9 cellular contexts compared by ENCODE assay signal in the genomic region with DNA sequence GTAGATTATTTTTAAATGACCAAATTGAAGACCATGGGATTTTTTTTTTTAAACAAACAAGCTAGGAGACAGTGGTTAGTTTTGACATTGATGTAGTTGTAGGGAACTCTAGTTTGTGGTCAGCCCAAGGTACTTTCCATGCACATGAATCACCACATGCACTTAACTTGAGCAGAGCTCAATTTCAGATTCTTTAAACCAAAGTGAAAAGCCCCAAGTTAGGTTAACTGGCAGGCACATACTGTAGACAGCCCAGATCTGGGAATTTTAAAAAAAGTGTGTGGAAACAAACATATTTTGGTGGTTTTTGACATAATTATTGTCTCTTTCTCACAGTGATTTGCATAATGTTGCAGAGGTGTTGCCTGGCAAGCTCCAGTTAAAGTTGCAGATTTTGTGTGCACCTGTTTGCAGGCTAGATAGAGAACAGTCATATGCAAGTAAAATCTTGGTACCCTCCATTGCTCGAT.
A peak's percentile ranks its signal among the peaks of the same experiment; 100 is the strongest.
DNase-seq lines count a peak whose midpoint lies in the region; ATAC-seq and TF ChIP-seq lines count a peak whose summit lies in the region.
"Had no signal": no experiment of that assay in that cellular context is flagged by ENCODE, and none has a peak within 500 bp of the region (broad histone marks: within the 10 kb centered on the region; RNA-seq: fewer than 3 reads in every experiment).

No MANE protein-coding gene starts in this region.

- H3K9me3 ChIP-seq in fibroblast of lung (ENCODE audit: control insufficient read depth, insufficient read depth, low read depth, low read length) (no peaks in the 10 kb centered on the region), Caco-2 (peaks cover 20% of the 10 kb centered on the region), upper lobe of left lung (peaks cover 0 to 11% (median 5%) of the 10 kb centered on the region in 4 donors)

- ATAC-seq in GM18511 (IDR thresholded peaks at IDR 0.05; ENCODE audit: unreplicated experiment) (peak; percentile 95), upper lobe of left lung (ENCODE audit: low FRiP score in 2 of 2) (no peak)

- no peak overlapping the region for H3K4me3 Mint-ChIP-seq in Caco-2 (ENCODE audit: unreplicated experiment)

- no peaks in the 10 kb centered on the region for H3K27me3 ChIP-seq in fibroblast of lung (ENCODE audit: control insufficient read depth, insufficient read depth, low read length)
- H3K27me3 ChIP-seq in Caco-2 (replicated peaks; ENCODE audit: control insufficient read depth, insufficient read depth, low read length), result no peaks in the 10 kb centered on the region
- no peaks in the 10 kb centered on the region for H3K27me3 ChIP-seq in upper lobe of left lung

- H3K27me3 Mint-ChIP-seq in Caco-2 (ENCODE audit: insufficient read depth, unreplicated experiment), result no peaks in the 10 kb centered on the region

- H3K4me3 ChIP-seq in fibroblast of lung (replicated peaks in 1 of 4; ENCODE audit: control extremely low read depth in 1 of 4, insufficient read depth in 1 of 4, low read depth in 3 of 4, low read length in 4 of 4) (no peak overlapping the region), Caco-2 (ENCODE audit: low read depth, low read length) (no peak overlapping the region), upper lobe of left lung (no peak overlapping the region)
- H3K4me3 ChIP-seq: lung had no signal

- H3K4me1 Mint-ChIP-seq in Caco-2 (ENCODE audit: low read depth, unreplicated experiment), result peaks cover 17% of the 10 kb centered on the region

- H3K4me1 ChIP-seq in fibroblast of lung (ENCODE audit: control insufficient read depth, extremely low read depth, insufficient read depth, low read length) (no peaks in the 10 kb centered on the region), Caco-2 (peaks cover 22% of the 10 kb centered on the region), upper lobe of left lung (no peaks in the 10 kb centered on the region)

- H3K4me2 ChIP-seq in fibroblast of lung (ENCODE audit: extremely low read depth, insufficient read depth, low read length), result no peak overlapping the region

- TF ChIP-seq POLR2A in upper lobe of left lung (IDR thresholded peaks at IDR 0.05), result no peak

- DNase-seq in H4 (ENCODE audit: low spot score), result peak; percentile 69
- DNase-seq in MV-4-11 (lab: John Stamatoyannopoulos, UW), result peak; percentile 65
- peak; percentile 50 to 95 for DNase-seq in fibroblast of lung (ENCODE audit: low read depth in 2 of 2)
- no peak for DNase-seq in Caco-2
- no peak for DNase-seq in upper lobe of left lung
- no peak for DNase-seq in DMS53 (lab: John Stamatoyannopoulos, UW)
- no peak for DNase-seq in HEK293T (ENCODE audit: extremely low spot score)

- TF ChIP-seq CTCF in fibroblast of lung (conservative IDR thresholded peaks at IDR 0.05 in 1 of 2, IDR thresholded peaks at IDR 0.05 in 1 of 2; ENCODE audit: low read depth in 1 of 2, low read length in 2 of 2) (no peak), Caco-2 (IDR thresholded peaks at IDR 0.05; ENCODE audit: insufficient read depth in 1 of 2, low read depth in 1 of 2, low read length in 1 of 2, severe bottlenecking in 1 of 2, unreplicated experiment in 1 of 2) (no peak), upper lobe of left lung (IDR thresholded peaks at IDR 0.05) (no peak)

- intact Hi-C loops in Caco-2 (cut with micrococcal nuclease; ENCODE audit: unreplicated experiment), result loop anchor here (2.0 kb wide), 1 partner anchor 24 kb away; no protein-coding TSS in a partner anchor

- peaks cover 28% of the 10 kb centered on the region for H3K9me3 Mint-ChIP-seq in Caco-2 (ENCODE audit: unreplicated experiment)

- no peak overlapping the region for H3K9ac ChIP-seq in fibroblast of lung (ENCODE audit: insufficient read depth, low read length)

- H3K36me3 ChIP-seq in fibroblast of lung (ENCODE audit: control insufficient read depth, insufficient read depth, low read length) (no peaks in the 10 kb centered on the region), Caco-2 (ENCODE audit: control insufficient read depth, insufficient read depth, low read length) (no peaks in the 10 kb centered on the region), upper lobe of left lung (no peaks in the 10 kb centered on the region)

- no peak overlapping the region for H2AFZ ChIP-seq in fibroblast of lung (ENCODE audit: low read length)

- no peaks in the 10 kb centered on the region for H4K20me1 ChIP-seq in fibroblast of lung (ENCODE audit: control insufficient read depth, extremely low read depth, insufficient read depth, low read length)

- POLR2A ChIA-PET in Caco-2 (lab: Charles Lee) (no interaction called here), HEK293T (lab: Yijun Ruan, JAX) (interaction anchor here (0.8 kb wide), 1 partner anchor 12 kb away, joined by 3 read pairs; no protein-coding TSS in a partner anchor)

- TF ChIP-seq EP300 in upper lobe of left lung (IDR thresholded peaks at IDR 0.05), result no peak

- WGBS in upper lobe of left lung, 2 donors, result 96 to 97% methylated on average over 1 of the region's 1 CpG

- H3K27ac Mint-ChIP-seq in Caco-2 (ENCODE audit: unreplicated experiment), result no peak overlapping the region

- CTCF ChIA-PET in Caco-2 (lab: Charles Lee), result interaction anchor here (1.0 kb wide), 1 partner anchor 24 kb away, joined by 4 read pairs; no protein-coding TSS in a partner anchor
- CTCF ChIA-PET in HEK293T (lab: Yijun Ruan, JAX), result no interaction called here

- H3K27ac ChIP-seq in fibroblast of lung (ENCODE audit: insufficient read depth, low read length) (no peak overlapping the region), upper lobe of left lung (no peak overlapping the region)

- H3K36me3 Mint-ChIP-seq in Caco-2 (ENCODE audit: insufficient read depth, unreplicated experiment), result no peaks in the 10 kb centered on the region

- BruUV-seq in Caco-2 (replicated peaks; lab: Mats Ljungman, UMichigan), result no TSS peak

- no peaks in the 10 kb centered on the region for H3K79me2 ChIP-seq in fibroblast of lung (ENCODE audit: control insufficient read depth, insufficient read depth, low read length)

TF ChIP-seq in HEK293T, 16 proteins besides CTCF, POLR2A, EP300 and RAD21:
- TF ChIP-seq FOXM1 (IDR thresholded peaks at IDR 0.05; ENCODE audit: borderline replicate concordance), result no peak
- no peak for TF ChIP-seq ARNT (IDR thresholded peaks at IDR 0.05)
- TF ChIP-seq HDGF (IDR thresholded peaks at IDR 0.05; ENCODE audit: borderline replicate concordance), result no peak
- no peak for TF ChIP-seq SP1 (IDR thresholded peaks at IDR 0.05)
- TF ChIP-seq, protein P1, sequence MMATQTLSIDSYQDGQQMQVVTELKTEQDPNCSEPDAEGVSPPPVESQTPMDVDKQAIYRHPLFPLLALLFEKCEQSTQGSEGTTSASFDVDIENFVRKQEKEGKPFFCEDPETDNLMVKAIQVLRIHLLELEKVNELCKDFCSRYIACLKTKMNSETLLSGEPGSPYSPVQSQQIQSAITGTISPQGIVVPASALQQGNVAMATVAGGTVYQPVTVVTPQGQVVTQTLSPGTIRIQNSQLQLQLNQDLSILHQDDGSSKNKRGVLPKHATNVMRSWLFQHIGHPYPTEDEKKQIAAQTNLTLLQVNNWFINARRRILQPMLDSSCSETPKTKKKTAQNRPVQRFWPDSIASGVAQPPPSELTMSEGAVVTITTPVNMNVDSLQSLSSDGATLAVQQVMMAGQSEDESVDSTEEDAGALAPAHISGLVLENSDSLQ (IDR thresholded peaks at IDR 0.05), result no peak

Comparison
In these comparisons a context has a peak if more than half of its experiments do, and no peak if none do; other contexts are left out.
1. DNase-seq: peak in H4 (single experiment), MV-4-11 (single experiment) and fibroblast of lung (2 of 2); none in Caco-2 (0 of 2), upper lobe of left lung (0 of 2), DMS53 (single experiment) and HEK293T (single experiment).